In the genomic region with DNA sequence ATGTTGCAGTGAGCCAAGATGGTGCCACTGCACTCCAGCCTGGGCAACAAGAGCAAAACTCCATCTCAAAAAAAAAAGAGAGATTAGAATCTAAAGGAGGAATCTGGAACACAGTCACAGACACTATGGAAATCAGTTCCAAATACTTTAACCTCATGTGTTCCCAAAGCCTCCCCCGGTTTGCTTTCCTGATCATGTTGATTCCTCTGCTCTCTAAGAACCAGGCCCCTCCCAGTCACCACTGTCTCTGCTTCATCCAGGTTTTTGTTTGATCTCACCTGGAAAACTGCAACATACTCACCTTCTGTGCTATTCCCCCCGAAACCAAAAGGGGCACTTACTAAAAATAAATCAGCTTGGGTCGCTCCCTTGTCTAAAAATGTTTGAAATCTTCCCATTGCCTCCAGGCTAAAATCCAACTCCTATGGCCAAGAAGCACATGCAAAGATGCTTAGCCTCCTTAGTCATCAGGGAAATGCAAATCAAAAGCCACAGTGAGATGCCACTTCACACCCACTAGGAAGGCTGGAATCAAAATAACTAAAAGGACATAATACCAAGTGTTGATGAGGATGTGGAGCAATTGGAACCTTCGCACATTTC, we compare ENCODE assay signal across 20 cellular contexts. TPM values are rescaled to one million over a fixed set of nuclear protein-coding genes. Genes with fewer than 3 reads are reported as not detected.
A peak's percentile ranks its signal among the peaks of the same experiment; 100 is the strongest.
DNase-seq lines count a peak whose midpoint lies in the region; ATAC-seq and TF ChIP-seq lines count a peak whose summit lies in the region.
"Had no signal": no experiment of that assay in that cellular context is flagged by ENCODE, and none has a peak within 500 bp of the region (broad histone marks: within the 10 kb centered on the region; RNA-seq: fewer than 3 reads in every experiment).

No MANE protein-coding gene starts in this region.

- no peaks in the 10 kb centered on the region for H3K79me1 ChIP-seq in mesenchymal stem cell (replicated peaks; ENCODE audit: low read length, poor library complexity, severe bottlenecking)

- H2BK120ac ChIP-seq in mesenchymal stem cell (ENCODE audit: low read depth, low read length), result no peak overlapping the region

- CTCF ChIA-PET in BJ (lab: Yijun Ruan, JAX), result interaction anchor here (0.7 to 1.5 kb wide), 3 partner anchors 28 to 46 kb away, joined by 3 to 6 read pairs (median 4); no protein-coding TSS in a partner anchor

- H3K18ac ChIP-seq in mesenchymal stem cell (ENCODE audit: low read depth in 1 of 2, low read length in 2 of 2), result no peak overlapping the region

- no peaks in the 10 kb centered on the region for H3K4me1 ChIP-seq in mesenchymal stem cell (ENCODE audit: control insufficient read depth, insufficient read depth, low read depth, low read length)
- H3K4me1 ChIP-seq: upper lobe of right lung had no signal

- no peak overlapping the region for H2BK5ac ChIP-seq in mesenchymal stem cell (ENCODE audit: low read depth, low read length, poor library complexity, severe bottlenecking)

- H3K23ac ChIP-seq in mesenchymal stem cell (ENCODE audit: low read length in 2 of 2), result no peak overlapping the region

- no peak overlapping the region for H2BK15ac ChIP-seq in mesenchymal stem cell (ENCODE audit: low read depth, poor library complexity, severe bottlenecking)

- H4K8ac ChIP-seq in mesenchymal stem cell (ENCODE audit: low read length), result no peak overlapping the region

- DNase-seq in BJ (ENCODE audit: low read depth) (peak; percentile 40), LHCN-M2 (ENCODE audit: low read depth) (peak; percentile 43), cardiac fibroblast (ENCODE audit: low read depth in 2 of 2) (peak; percentile 39 to 54), mesenchymal stem cell (peak; percentile 14), globus pallidus (ENCODE audit: low spot score) (no peak), OCI-M2 (lab: John Stamatoyannopoulos, UW; ENCODE audit: unreplicated experiment) (no peak), SIG-M5 (lab: John Stamatoyannopoulos, UW) (no peak)
- DNase-seq: activated CD8-positive, alpha-beta T cell treated with anti-CD3 and anti-CD28 coated beads, Interleukin-2, amount 10 ng/mL, durations not matched to agents 7 days and 5 days; activated effector memory CD4-positive, alpha-beta T cell treated with anti-CD3 and anti-CD28 coated beads, Interleukin-2, amount 50 U/mL, for 16 hours; Karpas-422; mucosa of descending colon; NCI-H2029 treated with DMSO at 0.1 percent for 48 hours; NCI-H82; SHP77; stimulated activated CD4-positive, alpha-beta T cell treated with anti-CD3 and anti-CD28 coated beads, Interleukin-15, amount 100 ng/mL, for 24 hours; upper lobe of right lung had no signal

- H3K36me3 ChIP-seq in BJ (ENCODE audit: control insufficient read depth, insufficient read depth, low read length), result no peaks in the 10 kb centered on the region
- H3K36me3 ChIP-seq in mesenchymal stem cell (ENCODE audit: control insufficient read depth in 1 of 2, insufficient read depth in 2 of 2, low read depth in 1 of 2, low read length in 2 of 2), result no peaks in the 10 kb centered on the region
- H3K36me3 ChIP-seq: upper lobe of right lung had no signal

- 63% methylated on average over 4 of the region's 4 CpGs for WGBS in mesenchymal stem cell

- no peak overlapping the region for H2AK5ac ChIP-seq in mesenchymal stem cell (ENCODE audit: low read length, severe bottlenecking)

- no peak overlapping the region for H2BK12ac ChIP-seq in mesenchymal stem cell (ENCODE audit: low read length in 2 of 2)

- no peak overlapping the region for H3K27ac ChIP-seq in mesenchymal stem cell (ENCODE audit: low read length, poor library complexity, severe bottlenecking)
- H3K27ac ChIP-seq: C4-2B, upper lobe of right lung had no signal

- H3K4ac ChIP-seq in mesenchymal stem cell (ENCODE audit: low read depth in 1 of 2, low read length in 2 of 2), result no peak overlapping the region

- H3K27me3 ChIP-seq in BJ (ENCODE audit: control insufficient read depth, insufficient read depth, low read length), result no peaks in the 10 kb centered on the region; the same call in 1 of the 2 replicates
- no peaks in the 10 kb centered on the region for H3K27me3 ChIP-seq in mesenchymal stem cell (ENCODE audit: control insufficient read depth in 1 of 2, insufficient read depth in 1 of 2, low read length in 2 of 2)
- H3K27me3 ChIP-seq: upper lobe of right lung had no signal

- TF ChIP-seq CTCF in BJ (IDR thresholded peaks at IDR 0.05; ENCODE audit: insufficient read depth, low read depth, low read length) (no peak), cardiac fibroblast (IDR thresholded peaks at IDR 0.05; ENCODE audit: low read depth, low read length) (no peak)

- no peak overlapping the region for H4K91ac ChIP-seq in mesenchymal stem cell (ENCODE audit: low read length)

- H3K4me3 ChIP-seq in BJ (ENCODE audit: low read depth, low read length) (no peak overlapping the region), cardiac fibroblast (replicated peaks in 1 of 2; ENCODE audit: low read depth in 2 of 2, low read length in 2 of 2) (no peak overlapping the region), mesenchymal stem cell (ENCODE audit: insufficient read depth in 1 of 2, low read depth in 1 of 2, low read length in 2 of 2) (no peak overlapping the region)
- H3K4me3 ChIP-seq: mucosa of descending colon, upper lobe of right lung had no signal

- H3K4me2 ChIP-seq in mesenchymal stem cell (ENCODE audit: low read length, poor library complexity, severe bottlenecking), result no peak overlapping the region

- POLR2A ChIA-PET in BJ (lab: Charles Lee), result no interaction called here

- H2AFZ ChIP-seq in mesenchymal stem cell (ENCODE audit: low read depth, low read length), result no peak overlapping the region

- no peaks in the 10 kb centered on the region for H3K9me3 ChIP-seq in mesenchymal stem cell (ENCODE audit: control insufficient read depth, low read length)
- H3K9me3 ChIP-seq: mucosa of descending colon, upper lobe of right lung had no signal

- H3K14ac ChIP-seq in mesenchymal stem cell (ENCODE audit: low read length in 2 of 2), result no peak overlapping the region

- no peak for ATAC-seq in GM18868 (IDR thresholded peaks at IDR 0.05; ENCODE audit: unreplicated experiment)
- ATAC-seq: activated CD8-positive, alpha-beta T cell treated with anti-CD3 and anti-CD28 coated beads, Interleukin-2, amount 10 ng/mL, durations not matched to agents 7 days and 5 days; mucosa of descending colon; upper lobe of right lung had no signal

- H3K9ac ChIP-seq in mesenchymal stem cell (ENCODE audit: low read length), result no peak overlapping the region

RNA-seq across cellular contexts. Expression of gene NEU2, which starts 6.2 kb away (rescaled TPM):
- polyA plus RNA-seq in BJ (2011; rRNA removed), result not detected in 2 replicates
- polyA minus RNA-seq in BJ (2011; rRNA and poly(A)+ RNA removed), result not detected in 2 replicates
- not detected in 2 replicates for total RNA-seq in LHCN-M2 (2014; rRNA removed)
- polyA plus RNA-seq in LHCN-M2 (2012), result not detected
- not detected for polyA plus RNA-seq in mesenchymal stem cell (2013, experiment 1 of 2)
- not detected for polyA plus RNA-seq in mesenchymal stem cell (2013, experiment 2 of 2)
- total RNA-seq: activated CD8-positive, alpha-beta T cell treated with anti-CD3 and anti-CD28 coated beads, Interleukin-2, amount 10 ng/mL, durations not matched to agents 7 days and 5 days; G401; mucosa of descending colon; upper lobe of right lung had no signal
- polyA plus RNA-seq: esophagus had no signal

RNA-seq across cellular contexts. Expression of gene NGEF, which starts 13.3 kb away (rescaled TPM):
- polyA plus RNA-seq in BJ (2011; rRNA removed), result 0.11 and 0.23 TPM in 2 replicates
- 0.51 TPM in 1 of 2 replicates, not detected in the other for polyA minus RNA-seq in BJ (2011; rRNA and poly(A)+ RNA removed)
- 0.26 and 0.34 TPM in 2 replicates for total RNA-seq in LHCN-M2 (2014; rRNA removed)
- 0.51 TPM for polyA plus RNA-seq in LHCN-M2 (2012)
- polyA plus RNA-seq in mesenchymal stem cell (2013, experiment 1 of 2), result 0.15 TPM
- polyA plus RNA-seq in mesenchymal stem cell (2013, experiment 2 of 2), result 0.15 TPM
- total RNA-seq: activated CD8-positive, alpha-beta T cell treated with anti-CD3 and anti-CD28 coated beads, Interleukin-2, amount 10 ng/mL, durations not matched to agents 7 days and 5 days; upper lobe of right lung had no signal

RNA-seq across cellular contexts. Expression of gene INPP5D, which starts 33.8 kb away (rescaled TPM):
- polyA plus RNA-seq in BJ (2011; rRNA removed), result 0.26 and 0.38 TPM in 2 replicates
- 1.5 TPM in 1 of 2 replicates, not detected in the other for polyA minus RNA-seq in BJ (2011; rRNA and poly(A)+ RNA removed)
- total RNA-seq in LHCN-M2 (2014; rRNA removed), result 0.34 and 2.6 TPM in 2 replicates
- polyA plus RNA-seq in LHCN-M2 (2012), result 0.67 TPM
- polyA plus RNA-seq in mesenchymal stem cell (2013, experiment 1 of 2), result 0.08 TPM
- 0.15 TPM for polyA plus RNA-seq in mesenchymal stem cell (2013, experiment 2 of 2)

Comparison
In these comparisons a context has a peak if more than half of its experiments do, and no peak if none do; other contexts are left out.
1. DNase-seq: peak in BJ (single experiment), LHCN-M2 (single experiment), cardiac fibroblast (2 of 2) and mesenchymal stem cell (single experiment); none in globus pallidus (single experiment), OCI-M2 (single experiment) and SIG-M5 (single experiment).